Comparison of ENCODE assay signal across 7 cellular contexts in the genomic region with DNA sequence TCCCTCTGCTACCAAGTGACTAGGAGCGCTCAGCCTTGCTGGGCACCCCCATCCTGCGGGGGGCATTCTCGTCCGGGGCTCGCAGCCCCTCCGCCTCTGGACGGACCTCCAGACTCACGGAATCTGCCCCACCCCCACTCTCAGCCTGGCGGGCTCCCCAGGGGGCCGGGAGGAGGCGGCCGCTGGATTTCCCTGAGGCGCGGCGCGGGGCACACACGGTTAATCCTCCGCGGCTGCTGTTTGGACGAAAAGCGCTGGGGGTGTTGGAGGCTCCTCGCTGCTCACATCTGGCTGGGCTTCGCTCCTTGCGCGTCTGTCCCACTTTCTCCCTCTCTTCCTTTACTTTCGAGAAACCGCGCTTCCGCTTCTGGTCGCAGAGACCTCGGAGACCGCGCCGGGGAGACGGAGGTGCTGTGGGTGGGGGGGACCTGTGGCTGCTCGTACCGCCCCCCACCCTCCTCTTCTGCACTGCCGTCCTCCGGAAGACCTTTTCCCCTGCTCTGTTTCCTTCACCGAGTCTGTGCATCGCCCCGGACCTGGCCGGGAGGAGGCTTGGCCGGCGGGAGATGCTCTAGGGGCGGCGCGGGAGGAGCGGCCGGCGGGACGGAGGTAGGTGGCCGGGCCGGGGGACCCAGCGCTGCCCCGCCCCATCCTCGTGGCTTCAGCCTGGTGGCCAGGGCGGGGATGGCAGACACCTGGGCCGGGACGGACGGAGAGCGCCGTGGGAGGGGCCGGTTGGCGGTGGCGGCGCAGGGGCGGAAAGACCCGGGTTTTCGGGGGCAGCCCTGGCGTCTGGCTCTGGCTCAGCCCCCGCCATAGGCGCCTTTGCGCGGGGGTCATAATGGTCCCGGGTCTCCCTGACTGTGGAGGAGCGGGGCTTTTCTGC. TPM values are rescaled to one million over a fixed set of nuclear protein-coding genes. Genes with fewer than 3 reads are reported as not detected.
DNase-seq lines count a peak whose midpoint lies in the region; ATAC-seq and TF ChIP-seq lines count a peak whose summit lies in the region.

A gene with protein sequence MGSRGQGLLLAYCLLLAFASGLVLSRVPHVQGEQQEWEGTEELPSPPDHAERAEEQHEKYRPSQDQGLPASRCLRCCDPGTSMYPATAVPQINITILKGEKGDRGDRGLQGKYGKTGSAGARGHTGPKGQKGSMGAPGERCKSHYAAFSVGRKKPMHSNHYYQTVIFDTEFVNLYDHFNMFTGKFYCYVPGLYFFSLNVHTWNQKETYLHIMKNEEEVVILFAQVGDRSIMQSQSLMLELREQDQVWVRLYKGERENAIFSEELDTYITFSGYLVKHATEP (plus strand): TSS at position 284 of the 886 bp plus-strand sequence. CDS start 19,800 bp downstream, outside the sequence.

- H3K79me2 ChIP-seq in GM23248 (ENCODE audit: insufficient read depth): no peaks in the 10 kb centered on the region

- peak in 1 of 2 donors; percentile 48 for TF ChIP-seq CTCF in left lung (IDR thresholded peaks at IDR 0.05)

- H3K4me3 ChIP-seq in GM23248 (peak within 1 kb of the TSS; percentile 89), left lung (peak within 1 kb of the TSS; percentile 42 to 54)

- H3K36me3 ChIP-seq in GM23248 (ENCODE audit: low read depth) (no peaks in the 10 kb centered on the region), left lung (no peaks in the 10 kb centered on the region)

- H3K27me3 ChIP-seq in GM23248 (replicated peaks; ENCODE audit: insufficient read depth) (no peaks in the 10 kb centered on the region), left lung (peaks cover 0 to 73% of the 10 kb centered on the region in 2 donors)

- H3K4me1 ChIP-seq in GM23248 (ENCODE audit: insufficient read depth): peaks cover 44% of the 10 kb centered on the region
- H3K4me1 ChIP-seq in left lung: peaks cover 33 to 72% of the 10 kb centered on the region in 2 donors

- in situ Hi-C loops in GM23248 (cut with MboI): no loop called here
- in situ Hi-C loops in SK-MEL-5 (cut with HindIII; ENCODE audit: low pct_unique_long_range_greater_than_20kb, low sequenced_read_pairs): no loop called here

- H3K27ac Mint-ChIP-seq in central memory CD8-positive, alpha-beta T cell (ENCODE audit: low read depth): no peak within 1 kb of the TSS

- H4K20me1 ChIP-seq in GM23248 (ENCODE audit: insufficient read depth): no peaks in the 10 kb centered on the region

- intact Hi-C loops in left lung (cut with DNase I): no loop called here

- no peaks in the 10 kb centered on the region for H3K9me2 ChIP-seq in GM23248 (ENCODE audit: insufficient read depth)

- DNase-seq in GM23248 (peak; percentile 78), SK-MEL-5 (ENCODE audit: low read depth, low spot score) (no peak), left lung (peak; percentile 34 to 87), SIG-M5 treated with dmso at 0.1 percent for 504 hours (lab: John Stamatoyannopoulos, UW; ENCODE audit: unreplicated experiment) (no peak)
- DNase-seq in central memory CD8-positive, alpha-beta T cell (ENCODE audit: low spot score in 2 of 2): no peak
- DNase-seq in stimulated activated naive CD8-positive, alpha-beta T cell treated with anti-CD3 and anti-CD28 coated beads, Interleukin-15, Interleukin-2, amounts not matched to agents 100 U/mL and 50 U/mL, for 24 hours: peak; percentile 58

- H3K27ac ChIP-seq in GM23248: no peak within 1 kb of the TSS
- H3K27ac ChIP-seq in left lung: peak within 1 kb of the TSS in 1 of 2 donors; percentile 33

- H3K9ac ChIP-seq in GM23248: peak within 1 kb of the TSS; percentile 76

- WGBS in GM23248 (ENCODE audit: low coverage in 1 of 2, low lambda C conversion rate in 2 of 2, missing lambda C conversion rate in 2 of 2), 2 experiments: 1 to 4% methylated on average over 36 to 62 of the region's 77 CpGs

- H3K36me3 Mint-ChIP-seq in central memory CD8-positive, alpha-beta T cell (ENCODE audit: insufficient read depth): no peaks in the 10 kb centered on the region

- H3K27me3 Mint-ChIP-seq in central memory CD8-positive, alpha-beta T cell: peaks cover 60% of the 10 kb centered on the region

- H3K9me3 ChIP-seq in GM23248 (ENCODE audit: low read depth): no peaks in the 10 kb centered on the region
- no peaks in the 10 kb centered on the region for H3K9me3 ChIP-seq in left lung

- H2AFZ ChIP-seq in GM23248: peak within 1 kb of the TSS; percentile 93

- ATAC-seq in central memory CD8-positive, alpha-beta T cell (replicated peaks; ENCODE audit: extremely low read depth, poor library complexity, severe bottlenecking): peak; percentile 68
- ATAC-seq in left lung (peak; percentile 64), HG02973 (IDR thresholded peaks at IDR 0.05; ENCODE audit: unreplicated experiment) (no peak)
- ATAC-seq in stimulated activated naive CD8-positive, alpha-beta T cell treated with anti-CD3 and anti-CD28 coated beads, Interleukin-15, Interleukin-2, amounts not matched to agents 100 U/mL and 50 U/mL, for 24 hours: peak; percentile 67

- H3K4me1 Mint-ChIP-seq in central memory CD8-positive, alpha-beta T cell: peaks cover 10% of the 10 kb centered on the region

- peak within 1 kb of the TSS; percentile 83 for H3K4me2 ChIP-seq in GM23248 (ENCODE audit: unreplicated experiment)

- no peaks in the 10 kb centered on the region for H3K9me3 Mint-ChIP-seq in central memory CD8-positive, alpha-beta T cell

- 0 out of 2 replicates have a peak, but pooled peaks cover 5% of the 10 kb centered on the region for H3F3A ChIP-seq in GM23248 (ENCODE audit: insufficient read depth)

- H3K4me3 Mint-ChIP-seq in central memory CD8-positive, alpha-beta T cell: peak within 1 kb of the TSS; percentile 79

RNA-seq across cellular contexts. Expression of the gene that starts here (rescaled TPM):
- total RNA-seq in GM23248 (2014; rRNA removed; shearing (Covaris generic)): 12.2 and 14.4 TPM in 2 replicates
- 5.7 and 6.1 TPM in 2 replicates for polyA plus RNA-seq in GM23248 (2016; fragmentation: Nextera tagmentation; extraction: Ambion mirVana)
- 15.7 and 15.8 TPM in 2 replicates for total RNA-seq in SK-MEL-5 (2014; rRNA removed; shearing (Covaris generic))
- polyA plus RNA-seq in SK-MEL-5 (2015; cell fraction: cytosol; rRNA removed): 43.3 and 55.9 TPM in 2 replicates
- polyA plus RNA-seq in SK-MEL-5 (2015; cell fraction: nucleus; rRNA removed): 2.9 and 3.5 TPM in 2 replicates
- 10 to 100 TPM; 14.9 to 31.4 TPM for total RNA-seq in left lung

Comparison
In these comparisons a context has a peak if more than half of its experiments do, and no peak if none do; other contexts are left out.
1. DNase-seq: peak in GM23248 (single experiment), left lung (2 of 2) and stimulated activated naive CD8-positive, alpha-beta T cell treated with anti-CD3 and anti-CD28 coated beads, Interleukin-15, Interleukin-2, amounts not matched to agents 100 U/mL and 50 U/mL, for 24 hours (single experiment); none in SK-MEL-5 (single experiment), central memory CD8-positive, alpha-beta T cell (0 of 2) and SIG-M5 treated with dmso at 0.1 percent for 504 hours (single experiment).